In the genomic region with DNA sequence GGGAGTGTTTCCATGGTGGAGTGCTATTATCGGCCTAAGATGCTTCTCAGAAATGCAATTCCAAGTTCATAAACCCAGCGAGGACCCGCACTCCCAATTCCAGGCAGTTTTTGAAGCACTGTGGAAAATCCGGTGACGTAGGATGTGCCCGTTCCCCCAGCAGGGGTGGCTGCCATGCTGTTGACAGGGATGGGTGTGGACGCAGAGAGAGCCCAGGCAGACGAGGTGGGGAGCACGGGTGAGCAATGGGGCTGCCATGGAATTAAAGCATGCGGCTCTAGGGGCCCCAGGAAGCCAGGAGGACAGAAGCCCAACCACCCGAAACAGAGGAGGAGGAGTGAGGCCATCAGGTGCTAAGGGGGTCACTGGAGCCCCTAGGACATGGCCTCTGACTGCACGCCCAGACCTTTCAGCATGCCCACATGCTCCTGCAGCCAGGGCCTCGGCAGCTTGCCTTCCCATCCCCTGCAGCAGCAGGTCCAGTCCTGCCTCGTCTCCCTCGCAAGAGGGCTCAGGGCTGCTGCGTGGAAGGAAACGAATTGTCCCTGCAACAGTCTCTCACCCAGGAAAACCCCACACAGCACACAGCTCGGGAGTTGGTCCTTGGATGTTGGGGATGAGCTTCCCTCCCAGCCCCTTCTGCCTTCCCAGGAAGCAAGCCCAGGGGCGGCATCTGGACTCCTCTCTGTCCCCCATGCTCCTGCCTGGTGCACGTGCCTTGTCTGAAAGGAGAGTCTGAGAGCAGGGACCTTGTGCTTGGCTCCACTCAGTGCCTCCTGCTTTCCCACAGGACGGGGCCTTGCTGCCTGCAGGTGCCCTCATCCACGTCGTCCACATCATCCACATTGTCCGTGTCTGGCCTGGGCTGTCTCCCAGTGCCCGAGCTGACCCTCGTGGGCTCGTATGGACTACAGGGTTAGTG, we compare ENCODE assay signal across 29 cellular contexts.
DNase-seq lines count a peak whose midpoint lies in the region; ATAC-seq and TF ChIP-seq lines count a peak whose summit lies in the region.
"Had no signal": no experiment of that assay in that cellular context is flagged by ENCODE, and none has a peak within 500 bp of the region (broad histone marks: within the 10 kb centered on the region; RNA-seq: fewer than 3 reads in every experiment).

No MANE protein-coding gene starts in this region.

- TF ChIP-seq CTCF in right atrium auricular region (IDR thresholded peaks at IDR 0.05): no peak
- TF ChIP-seq CTCF in coronary artery (IDR thresholded peaks at IDR 0.05): no peak
- no peak for TF ChIP-seq CTCF in osteocyte (IDR thresholded peaks at IDR 0.05)
- TF ChIP-seq CTCF in Calu3 (IDR thresholded peaks at IDR 0.05; ENCODE audit: unreplicated experiment): no peak

- H3K27ac ChIP-seq in right atrium auricular region (no peak overlapping the region), coronary artery (no peak overlapping the region)
- H3K27ac ChIP-seq: epithelial cell of prostate, heart left ventricle, spleen, thoracic aorta had no signal

- H3K4me1 Mint-ChIP-seq in osteocyte (ENCODE audit: unreplicated experiment): no peaks in the 10 kb centered on the region
- H3K4me1 Mint-ChIP-seq in Calu3 (ENCODE audit: low read depth, unreplicated experiment): no peaks in the 10 kb centered on the region
- H3K4me1 Mint-ChIP-seq: CD8-positive, alpha-beta memory T cell; central memory CD8-positive, alpha-beta T cell; naive B cell had no signal

- no peaks in the 10 kb centered on the region for H3K9me3 ChIP-seq in right atrium auricular region
- H3K9me3 ChIP-seq: MG63, thoracic aorta had no signal

- H3K27ac Mint-ChIP-seq in osteocyte (ENCODE audit: unreplicated experiment): no peak overlapping the region
- no peak overlapping the region for H3K27ac Mint-ChIP-seq in Calu3 (ENCODE audit: unreplicated experiment)
- H3K27ac Mint-ChIP-seq: activated naive CD8-positive, alpha-beta T cell; activated T-helper 1 cell treated with anti-CD3 and anti-CD28 coated beads, Interleukin-12 subunit alpha, Interleukin-12 subunit beta, Interleukin-2, Interleukin-4 antibody, amounts not matched to agents 30 ng/mL and 10 ng/mL and 1 ng/mL, durations not matched to agents 14 hours and 24 hours and 36 hours; CD8-positive, alpha-beta memory T cell; HFFc6 had no signal

- CTCF ChIA-PET in Calu3 (lab: Charles Lee): no interaction called here

- intact Hi-C loops in cardiac septum (cut with DNase I): no loop called here
- intact Hi-C loops in Calu3 (cut with micrococcal nuclease; ENCODE audit: unreplicated experiment): no loop called here

- peak; percentile 66 for DNase-seq in cardiac septum (ENCODE audit: low spot score)
- no peak for DNase-seq in right atrium auricular region (ENCODE audit: low spot score)
- DNase-seq in coronary artery (ENCODE audit: low spot score): peak; percentile 59
- DNase-seq in osteocyte (ENCODE audit: extremely low spot score, unreplicated experiment): peak; percentile 77
- DNase-seq in NCI-H1092 (lab: John Stamatoyannopoulos, UW): no peak
- DNase-seq in Calu3: no peak
- DNase-seq: activated CD4-positive, alpha-beta T cell treated with anti-CD3 and anti-CD28 coated beads for 1 hour; CD8-positive, alpha-beta memory T cell; GF-D8; HFFc6; KBM-7; mesendoderm; MG63; naive B cell; NCI-H1417 treated with DMSO at 0.1 percent for 48 hours; NCI-H510A treated with DMSO at 0.1 percent for 48 hours; NK-92 treated with Interleukin-12 subunit alpha and Interleukin-12 subunit beta, amount 100 ng/mL, for 24 hours; occipital lobe; spleen; stimulated activated CD4-positive, alpha-beta T cell treated with anti-CD3 and anti-CD28 coated beads, Interleukin-2, amount 100 ng/mL, for 48 hours; stimulated activated naive CD4-positive, alpha-beta T cell had no signal

- H3K4me3 ChIP-seq in right atrium auricular region (no peak overlapping the region), coronary artery (no peak overlapping the region)
- H3K4me3 ChIP-seq: heart left ventricle, MG63, spleen, thoracic aorta had no signal

- H3K9me3 Mint-ChIP-seq in osteocyte (ENCODE audit: unreplicated experiment) (peaks cover 3% of the 10 kb centered on the region), Calu3 (ENCODE audit: low read depth, unreplicated experiment) (no peaks in the 10 kb centered on the region)
- H3K9me3 Mint-ChIP-seq: activated T-helper 1 cell treated with anti-CD3 and anti-CD28 coated beads, Interleukin-12 subunit alpha, Interleukin-12 subunit beta, Interleukin-2, Interleukin-4 antibody, amounts not matched to agents 30 ng/mL and 10 ng/mL and 1 ng/mL, durations not matched to agents 14 hours and 24 hours and 36 hours; central memory CD8-positive, alpha-beta T cell had no signal

- no peaks in the 10 kb centered on the region for H3K36me3 Mint-ChIP-seq in osteocyte (ENCODE audit: unreplicated experiment)
- H3K36me3 Mint-ChIP-seq in Calu3 (ENCODE audit: insufficient read depth, unreplicated experiment): no peaks in the 10 kb centered on the region
- H3K36me3 Mint-ChIP-seq: activated naive CD8-positive, alpha-beta T cell; CD8-positive, alpha-beta memory T cell; naive B cell had no signal

- H3K27me3 Mint-ChIP-seq in osteocyte (ENCODE audit: unreplicated experiment) (no peaks in the 10 kb centered on the region), Calu3 (ENCODE audit: unreplicated experiment) (peaks cover 68% of the 10 kb centered on the region)
- H3K27me3 Mint-ChIP-seq: activated naive CD8-positive, alpha-beta T cell had no signal

- no peak for ATAC-seq in HG02938 (IDR thresholded peaks at IDR 0.05; ENCODE audit: unreplicated experiment)
- ATAC-seq: left colon had no signal

- BruUV-seq in Calu3 (replicated peaks; lab: Mats Ljungman, UMichigan): no TSS peak

- H3K36me3 ChIP-seq in right atrium auricular region: no peaks in the 10 kb centered on the region
- H3K36me3 ChIP-seq: heart left ventricle, MG63, spleen, thoracic aorta had no signal

- no peaks in the 10 kb centered on the region for H3K27me3 ChIP-seq in right atrium auricular region
- H3K27me3 ChIP-seq: MG63 had no signal

- no peak overlapping the region for H3K4me3 Mint-ChIP-seq in osteocyte (ENCODE audit: unreplicated experiment)
- no peak overlapping the region for H3K4me3 Mint-ChIP-seq in Calu3 (ENCODE audit: low read depth, unreplicated experiment)
- H3K4me3 Mint-ChIP-seq: activated naive CD8-positive, alpha-beta T cell; activated T-helper 1 cell treated with anti-CD3 and anti-CD28 coated beads, Interleukin-12 subunit alpha, Interleukin-12 subunit beta, Interleukin-2, Interleukin-4 antibody, amounts not matched to agents 30 ng/mL and 10 ng/mL and 1 ng/mL, durations not matched to agents 14 hours and 24 hours and 36 hours; CD8-positive, alpha-beta memory T cell; central memory CD8-positive, alpha-beta T cell; HFFc6 had no signal

- H3K4me1 ChIP-seq in right atrium auricular region: no peaks in the 10 kb centered on the region
- H3K4me1 ChIP-seq: heart left ventricle had no signal

Comparison
In these comparisons a context has a peak if more than half of its experiments do, and no peak if none do; other contexts are left out.
1. DNase-seq: peak in cardiac septum (single experiment), coronary artery (single experiment) and osteocyte (single experiment); none in right atrium auricular region (single experiment), NCI-H1092 (single experiment) and Calu3 (single experiment).